Comparison of ENCODE assay signal across 8 cellular contexts in genomic region chrX:111244238-111244750, GRCh38. TPM values are rescaled to one million over a fixed set of nuclear protein-coding genes. Genes with fewer than 3 reads are reported as not detected.
DNase-seq lines count a peak whose midpoint lies in the region; ATAC-seq and TF ChIP-seq lines count a peak whose summit lies in the region.

No MANE protein-coding gene starts in this region.

- H3K36me3 Mint-ChIP-seq in brain (peaks cover under 1% of the 10 kb centered on the region), nephron (ENCODE audit: low read depth) (peaks cover 11% of the 10 kb centered on the region)
- H3K36me3 Mint-ChIP-seq in activated CD4-positive, alpha-beta T cell treated with anti-CD3 and anti-CD28 coated beads, Interleukin-2, amount 10 ng/mL, durations not matched to agents 7 days and 5 days (ENCODE audit: low read depth) = no peaks in the 10 kb centered on the region

- peaks cover 5% of the 10 kb centered on the region for H3K4me1 Mint-ChIP-seq in brain
- no peaks in the 10 kb centered on the region for H3K4me1 Mint-ChIP-seq in nephron
- no peaks in the 10 kb centered on the region for H3K4me1 Mint-ChIP-seq in activated CD4-positive, alpha-beta T cell treated with anti-CD3 and anti-CD28 coated beads, Interleukin-2, amount 10 ng/mL, durations not matched to agents 7 days and 5 days

- H3K27ac Mint-ChIP-seq in brain (peak overlapping the region in 2 of 5 experiments; percentile 23 to 24), nephron (peak overlapping the region in 2 of 3 experiments; percentile 1 to 38)
- H3K27ac Mint-ChIP-seq in activated CD4-positive, alpha-beta T cell treated with anti-CD3 and anti-CD28 coated beads, Interleukin-2, amount 10 ng/mL, durations not matched to agents 7 days and 5 days = no peak overlapping the region

- H3K4me3 ChIP-seq in DOHH2 (ENCODE audit: low read length) = no peak overlapping the region

- H3K4me3 Mint-ChIP-seq in brain (no peak overlapping the region), nephron (no peak overlapping the region)
- H3K4me3 Mint-ChIP-seq in activated CD4-positive, alpha-beta T cell treated with anti-CD3 and anti-CD28 coated beads, Interleukin-2, amount 10 ng/mL, durations not matched to agents 7 days and 5 days = no peak overlapping the region

- peak; percentile 29 for DNase-seq in LoVo (ENCODE audit: low spot score)
- DNase-seq in activated CD4-positive, alpha-beta T cell treated with anti-CD3 and anti-CD28 coated beads, Interleukin-2, amount 10 ng/mL, durations not matched to agents 7 days and 5 days = no peak
- DNase-seq in mesenteric fat pad (ENCODE audit: low spot score) = no peak
- no peak for DNase-seq in NK-92 treated with Interleukin-12 subunit alpha and Interleukin-12 subunit beta, amount 100 ng/mL, for 24 hours (lab: John Stamatoyannopoulos, UW)

- H3K27ac ChIP-seq in DOHH2 (ENCODE audit: low read depth, low read length) = no peak overlapping the region

- H3K27me3 Mint-ChIP-seq in brain (no peaks in the 10 kb centered on the region), nephron (ENCODE audit: low read depth) (peaks cover 7% of the 10 kb centered on the region)
- no peaks in the 10 kb centered on the region for H3K27me3 Mint-ChIP-seq in activated CD4-positive, alpha-beta T cell treated with anti-CD3 and anti-CD28 coated beads, Interleukin-2, amount 10 ng/mL, durations not matched to agents 7 days and 5 days

- no peaks in the 10 kb centered on the region for H3K4me1 ChIP-seq in DOHH2 (ENCODE audit: control insufficient read depth, low read length)

- no peaks in the 10 kb centered on the region for H3F3A ChIP-seq in DOHH2 (ENCODE audit: control insufficient read depth, insufficient read depth)

- no peak for ATAC-seq in HG02571 (IDR thresholded peaks at IDR 0.05; ENCODE audit: unreplicated experiment)

- H3K9me3 Mint-ChIP-seq in brain = peaks cover 0 to 2% (median 0%) of the 10 kb centered on the region in 5 experiments
- H3K9me3 Mint-ChIP-seq in nephron = peaks cover 3% of the 10 kb centered on the region
- H3K9me3 Mint-ChIP-seq in activated CD4-positive, alpha-beta T cell treated with anti-CD3 and anti-CD28 coated beads, Interleukin-2, amount 10 ng/mL, durations not matched to agents 7 days and 5 days = no peaks in the 10 kb centered on the region

- CTCF ChIA-PET in activated CD4-positive, alpha-beta T cell treated with anti-CD3 and anti-CD28 coated beads, Interleukin-2, amount 10 ng/mL, durations not matched to agents 7 days and 5 days (lab: Charles Lee) = interaction anchor here (0.8 to 2.0 kb wide), 2 partner anchors 127 to 148 kb away, joined by 3 to 4 read pairs; no protein-coding TSS in a partner anchor

- H3K9me2 ChIP-seq in DOHH2 (replicated peaks; ENCODE audit: control insufficient read depth, low read length) = no peaks in the 10 kb centered on the region

- peak; percentile 32 for TF ChIP-seq CTCF in DOHH2 (IDR thresholded peaks at IDR 0.05; ENCODE audit: low read depth, low read length, poor library complexity, severe bottlenecking)
- TF ChIP-seq CTCF in brain (conservative IDR thresholded peaks at IDR 0.05) = peak; percentile 93
- peak; percentile 65 to 81 (median 75) for TF ChIP-seq CTCF in nephron (IDR thresholded peaks at IDR 0.05; ENCODE audit: unreplicated experiment in 3 of 3)

- no peaks in the 10 kb centered on the region for H3K36me3 ChIP-seq in DOHH2 (ENCODE audit: control insufficient read depth, low read length)

- H3K79me2 ChIP-seq in DOHH2 (ENCODE audit: control insufficient read depth, low read length) = no peaks in the 10 kb centered on the region

- no peaks in the 10 kb centered on the region for H3K9me3 ChIP-seq in DOHH2 (ENCODE audit: control insufficient read depth, insufficient read depth, low read length)

- POLR2A ChIA-PET in activated CD4-positive, alpha-beta T cell treated with anti-CD3 and anti-CD28 coated beads, Interleukin-2, amount 10 ng/mL, durations not matched to agents 7 days and 5 days (lab: Charles Lee) = no interaction called here

- no peak overlapping the region for H3K4me2 ChIP-seq in DOHH2 (ENCODE audit: low read length)

- H3K27me3 ChIP-seq in DOHH2 (ENCODE audit: control insufficient read depth, low read length) = no peaks in the 10 kb centered on the region

- no peaks in the 10 kb centered on the region for H4K20me1 ChIP-seq in DOHH2 (ENCODE audit: control insufficient read depth, insufficient read depth, low read depth, low read length)

RNA-seq across cellular contexts. Expression of gene CAPN6, which starts 26.0 kb away (rescaled TPM):
- polyA plus RNA-seq in brain (ENCODE audit: insufficient read depth, low read depth, low replicate concordance) = not detected
- total RNA-seq in activated CD4-positive, alpha-beta T cell treated with anti-CD3 and anti-CD28 coated beads, Interleukin-2, amount 10 ng/mL, durations not matched to agents 7 days and 5 days = not detected
- total RNA-seq in mesenteric fat pad = 0.16 TPM

Comparison
In these comparisons a context has a peak if more than half of its experiments do, and no peak if none do; other contexts are left out.
1. CTCF ChIP-seq: peak in every context shown above with its lines; median percentile 93 in brain; 75 in nephron; 32 in DOHH2.